ENCODE assay signal across 20 cellular contexts in the genomic region with DNA sequence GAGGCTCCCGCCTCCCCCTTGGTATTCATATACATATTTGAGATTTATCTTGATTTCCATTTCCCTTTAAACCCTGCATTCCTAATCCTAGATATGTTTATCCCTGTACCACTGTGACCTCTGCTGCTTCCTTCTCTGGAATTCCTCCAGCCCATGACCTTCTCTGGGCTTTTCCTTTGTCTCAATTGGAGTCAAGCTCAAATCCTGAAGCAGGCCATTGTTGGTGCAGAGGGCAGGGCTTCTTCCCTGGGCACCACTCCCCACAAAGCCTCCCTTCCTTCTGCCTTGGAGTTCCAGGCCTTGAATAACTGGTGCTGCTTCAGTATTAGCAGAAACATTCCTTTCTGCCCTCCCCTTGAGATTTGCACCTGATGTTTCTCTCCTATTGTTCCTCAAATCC.
A peak's percentile ranks its signal among the peaks of the same experiment; 100 is the strongest.
DNase-seq lines count a peak whose midpoint lies in the region; ATAC-seq and TF ChIP-seq lines count a peak whose summit lies in the region.
"Had no signal": no experiment of that assay in that cellular context is flagged by ENCODE, and none has a peak within 500 bp of the region (broad histone marks: within the 10 kb centered on the region; RNA-seq: fewer than 3 reads in every experiment).

No MANE protein-coding gene starts in this region.

- no peak overlapping the region for H3K23ac ChIP-seq in trophoblast cell (ENCODE audit: low read length)

- H3K4me1 ChIP-seq in right atrium auricular region = peaks cover 0 to 30% of the 10 kb centered on the region in 2 donors
- H3K4me1 ChIP-seq in trophoblast cell (ENCODE audit: control insufficient read depth in 1 of 2, insufficient read depth in 2 of 2, low read length in 2 of 2) = peaks cover 10 to 12% of the 10 kb centered on the region in 2 experiments

- no peak overlapping the region for H3K4me3 ChIP-seq in right atrium auricular region
- no peak overlapping the region for H3K4me3 ChIP-seq in trophoblast cell (ENCODE audit: low read depth, low read length)

- H3K27me3 Mint-ChIP-seq in WTC11 (ENCODE audit: low read depth) = peaks cover 4% of the 10 kb centered on the region; the same call in 1 of the 2 replicates

- no peak for TF ChIP-seq CTCF in right atrium auricular region (IDR thresholded peaks at IDR 0.05)
- TF ChIP-seq CTCF in WTC11 (IDR thresholded peaks at IDR 0.05) = no peak

- no CpG with 5 or more reads among the region's 1 CpG for WGBS in trophoblast cell (ENCODE audit: extremely low coverage, insufficient coverage, insufficient read length)

- POLR2A ChIA-PET in WTC11 (lab: Charles Lee) = no interaction called here

- no peak overlapping the region for H3K27ac ChIP-seq in right atrium auricular region
- H3K27ac ChIP-seq in trophoblast cell (ENCODE audit: low read depth, low read length) = peak overlapping the region; percentile 23
- H3K27ac ChIP-seq: 22Rv1, C4-2B had no signal

- H3K4me2 ChIP-seq in trophoblast cell (ENCODE audit: low read length) = no peak overlapping the region

- intact Hi-C loops in Right ventricle myocardium superior (cut with DNase I) (no loop called here), left ventricle myocardium superior (cut with micrococcal nuclease) (no loop called here)

- H2AFZ ChIP-seq in trophoblast cell (ENCODE audit: insufficient read depth, low read length, poor library complexity) = peak overlapping the region; percentile 54

- no peak overlapping the region for H3K9ac ChIP-seq in trophoblast cell (ENCODE audit: low read length)

- H3K14ac ChIP-seq in trophoblast cell (ENCODE audit: low read length) = no peak overlapping the region

- H3K4ac ChIP-seq in trophoblast cell (ENCODE audit: low read depth, low read length) = no peak overlapping the region

- H3K18ac ChIP-seq in trophoblast cell (ENCODE audit: low read length) = no peak overlapping the region

- ATAC-seq in Right ventricle myocardium superior (ENCODE audit: poor library complexity) = peak; percentile 36
- peak; percentile 69 for ATAC-seq in WTC11
- ATAC-seq in left ventricle myocardium superior = peak; percentile 35

- peak overlapping the region; percentile 35 for H4K91ac ChIP-seq in trophoblast cell (ENCODE audit: low read depth, low read length)

- peaks cover 7% of the 10 kb centered on the region for H3K79me1 ChIP-seq in trophoblast cell (ENCODE audit: low read length)

- H3K9me3 Mint-ChIP-seq in WTC11 = peaks cover 4% of the 10 kb centered on the region; the same call in 1 of the 2 replicates

- H2BK5ac ChIP-seq in trophoblast cell (ENCODE audit: low read depth, low read length, poor library complexity) = peak overlapping the region; percentile 43

- H3K79me2 ChIP-seq in trophoblast cell (ENCODE audit: control insufficient read depth, insufficient read depth, low read length, poor library complexity) = no peaks in the 10 kb centered on the region

- H3K9me3 ChIP-seq in right atrium auricular region (no peaks in the 10 kb centered on the region), trophoblast cell (ENCODE audit: insufficient read depth, low read depth, low read length) (no peaks in the 10 kb centered on the region)

- H3K36me3 ChIP-seq in right atrium auricular region (no peaks in the 10 kb centered on the region), trophoblast cell (ENCODE audit: control insufficient read depth in 1 of 2, insufficient read depth in 2 of 2, low read length in 2 of 2) (peaks cover 0 to 2% of the 10 kb centered on the region in 2 experiments)

- peaks cover 14% of the 10 kb centered on the region for H3K4me1 Mint-ChIP-seq in WTC11

- H2BK12ac ChIP-seq in trophoblast cell (ENCODE audit: low read length) = peak overlapping the region; percentile 60

- no peak overlapping the region for H4K8ac ChIP-seq in trophoblast cell (ENCODE audit: low read depth, low read length)

- no peak overlapping the region for H3K4me3 Mint-ChIP-seq in WTC11

- H2AK5ac ChIP-seq in trophoblast cell (ENCODE audit: low read length) = no peak overlapping the region

- no peaks in the 10 kb centered on the region for H3K36me3 Mint-ChIP-seq in WTC11

- no peaks in the 10 kb centered on the region for H3K27me3 ChIP-seq in right atrium auricular region
- no peaks in the 10 kb centered on the region for H3K27me3 ChIP-seq in trophoblast cell (ENCODE audit: insufficient read depth, low read length)

- CTCF ChIA-PET in WTC11 (lab: Charles Lee) = no interaction called here

- no peak overlapping the region for H4K12ac ChIP-seq in trophoblast cell (ENCODE audit: low read depth, low read length)

- peak overlapping the region; percentile 80 for H2BK120ac ChIP-seq in trophoblast cell (ENCODE audit: insufficient read depth, low read length, poor library complexity)

- no peak overlapping the region for H3K27ac Mint-ChIP-seq in WTC11

- no peak for DNase-seq in Right ventricle myocardium superior
- DNase-seq in right atrium auricular region (ENCODE audit: low spot score) = no peak
- DNase-seq in WTC11 (ENCODE audit: low spot score) = no peak
- DNase-seq in left ventricle myocardium superior = no peak
- peak in 1 of 2 donors; percentile 18 for DNase-seq in trophoblast cell
- no peak for DNase-seq in NCI-H2171 (lab: John Stamatoyannopoulos, UW)
- DNase-seq in kidney glomerular epithelial cell (lab: John Stamatoyannopoulos, UW) = no peak
- no peak for DNase-seq in activated naive CD4-positive, alpha-beta T cell (lab: John Stamatoyannopoulos, UW)
- DNase-seq: AML-193, DMS 273 treated with DMSO at 0.1 percent for 48 hours, DND-41, HCEC 1CT, NCI-H1417, NCI-H187, NCI-H2107, NCI-H2227 treated with DMSO at 0.1 percent for 48 hours, NCI-H510A treated with DMSO at 0.1 percent for 48 hours, NCI-H774 had no signal

TF ChIP-seq in WTC11, 78 proteins besides CTCF, POLR2A, EP300 and RAD21:
- TF ChIP-seq, protein P1, sequence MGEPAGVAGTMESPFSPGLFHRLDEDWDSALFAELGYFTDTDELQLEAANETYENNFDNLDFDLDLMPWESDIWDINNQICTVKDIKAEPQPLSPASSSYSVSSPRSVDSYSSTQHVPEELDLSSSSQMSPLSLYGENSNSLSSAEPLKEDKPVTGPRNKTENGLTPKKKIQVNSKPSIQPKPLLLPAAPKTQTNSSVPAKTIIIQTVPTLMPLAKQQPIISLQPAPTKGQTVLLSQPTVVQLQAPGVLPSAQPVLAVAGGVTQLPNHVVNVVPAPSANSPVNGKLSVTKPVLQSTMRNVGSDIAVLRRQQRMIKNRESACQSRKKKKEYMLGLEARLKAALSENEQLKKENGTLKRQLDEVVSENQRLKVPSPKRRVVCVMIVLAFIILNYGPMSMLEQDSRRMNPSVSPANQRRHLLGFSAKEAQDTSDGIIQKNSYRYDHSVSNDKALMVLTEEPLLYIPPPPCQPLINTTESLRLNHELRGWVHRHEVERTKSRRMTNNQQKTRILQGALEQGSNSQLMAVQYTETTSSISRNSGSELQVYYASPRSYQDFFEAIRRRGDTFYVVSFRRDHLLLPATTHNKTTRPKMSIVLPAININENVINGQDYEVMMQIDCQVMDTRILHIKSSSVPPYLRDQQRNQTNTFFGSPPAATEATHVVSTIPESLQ (CRISPR knock-in tag; IDR thresholded peaks at IDR 0.05) = no peak
- TF ChIP-seq GABPB1 (CRISPR knock-in tag; IDR thresholded peaks at IDR 0.05) (no peak), GTF2I (CRISPR knock-in tag; conservative IDR thresholded peaks at IDR 0.05) (no peak), SMAD4 (CRISPR knock-in tag; IDR thresholded peaks at IDR 0.05) (no peak)
- TF ChIP-seq, protein P2, sequence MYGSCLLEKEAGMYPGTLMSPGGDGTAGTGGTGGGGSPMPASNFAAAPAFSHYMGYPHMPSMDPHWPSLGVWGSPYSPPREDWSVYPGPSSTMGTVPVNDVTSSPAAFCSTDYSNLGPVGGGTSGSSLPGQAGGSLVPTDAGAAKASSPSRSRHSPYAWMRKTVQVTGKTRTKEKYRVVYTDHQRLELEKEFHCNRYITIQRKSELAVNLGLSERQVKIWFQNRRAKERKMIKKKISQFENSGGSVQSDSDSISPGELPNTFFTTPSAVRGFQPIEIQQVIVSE (CRISPR knock-in tag; IDR thresholded peaks at IDR 0.05; ENCODE audit: borderline replicate concordance) = no peak
- TF ChIP-seq, protein P3, sequence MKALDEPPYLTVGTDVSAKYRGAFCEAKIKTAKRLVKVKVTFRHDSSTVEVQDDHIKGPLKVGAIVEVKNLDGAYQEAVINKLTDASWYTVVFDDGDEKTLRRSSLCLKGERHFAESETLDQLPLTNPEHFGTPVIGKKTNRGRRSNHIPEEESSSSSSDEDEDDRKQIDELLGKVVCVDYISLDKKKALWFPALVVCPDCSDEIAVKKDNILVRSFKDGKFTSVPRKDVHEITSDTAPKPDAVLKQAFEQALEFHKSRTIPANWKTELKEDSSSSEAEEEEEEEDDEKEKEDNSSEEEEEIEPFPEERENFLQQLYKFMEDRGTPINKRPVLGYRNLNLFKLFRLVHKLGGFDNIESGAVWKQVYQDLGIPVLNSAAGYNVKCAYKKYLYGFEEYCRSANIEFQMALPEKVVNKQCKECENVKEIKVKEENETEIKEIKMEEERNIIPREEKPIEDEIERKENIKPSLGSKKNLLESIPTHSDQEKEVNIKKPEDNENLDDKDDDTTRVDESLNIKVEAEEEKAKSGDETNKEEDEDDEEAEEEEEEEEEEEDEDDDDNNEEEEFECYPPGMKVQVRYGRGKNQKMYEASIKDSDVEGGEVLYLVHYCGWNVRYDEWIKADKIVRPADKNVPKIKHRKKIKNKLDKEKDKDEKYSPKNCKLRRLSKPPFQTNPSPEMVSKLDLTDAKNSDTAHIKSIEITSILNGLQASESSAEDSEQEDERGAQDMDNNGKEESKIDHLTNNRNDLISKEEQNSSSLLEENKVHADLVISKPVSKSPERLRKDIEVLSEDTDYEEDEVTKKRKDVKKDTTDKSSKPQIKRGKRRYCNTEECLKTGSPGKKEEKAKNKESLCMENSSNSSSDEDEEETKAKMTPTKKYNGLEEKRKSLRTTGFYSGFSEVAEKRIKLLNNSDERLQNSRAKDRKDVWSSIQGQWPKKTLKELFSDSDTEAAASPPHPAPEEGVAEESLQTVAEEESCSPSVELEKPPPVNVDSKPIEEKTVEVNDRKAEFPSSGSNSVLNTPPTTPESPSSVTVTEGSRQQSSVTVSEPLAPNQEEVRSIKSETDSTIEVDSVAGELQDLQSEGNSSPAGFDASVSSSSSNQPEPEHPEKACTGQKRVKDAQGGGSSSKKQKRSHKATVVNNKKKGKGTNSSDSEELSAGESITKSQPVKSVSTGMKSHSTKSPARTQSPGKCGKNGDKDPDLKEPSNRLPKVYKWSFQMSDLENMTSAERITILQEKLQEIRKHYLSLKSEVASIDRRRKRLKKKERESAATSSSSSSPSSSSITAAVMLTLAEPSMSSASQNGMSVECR (CRISPR knock-in tag; IDR thresholded peaks at IDR 0.05; ENCODE audit: borderline replicate concordance) = no peak
